8 cellular contexts compared by ENCODE assay signal in genomic region chr12:108618079-108618952, GRCh38. TPM values are rescaled to one million over a fixed set of nuclear protein-coding genes. Genes with fewer than 3 reads are reported as not detected.
A peak's percentile ranks its signal among the peaks of the same experiment; 100 is the strongest.
DNase-seq lines count a peak whose midpoint lies in the region; ATAC-seq, FAIRE-seq and TF ChIP-seq lines count a peak whose summit lies in the region.

No MANE protein-coding gene starts in this region.

- dilution Hi-C loops in keratinocyte (cut with MboI; ENCODE audit: extremely low pct_ligation_motif_present, low sequenced_read_pairs), result no loop called here

- DNase-seq in NCI-H2227 treated with DMSO at 0.1 percent for 48 hours (lab: John Stamatoyannopoulos, UW) (peak; percentile 67), WTC11 (ENCODE audit: low spot score) (peak; percentile 89), bronchial epithelial cell (ENCODE audit: low read depth) (peak; percentile 48), keratinocyte (ENCODE audit: low read depth, low spot score) (peak; percentile 53), mesenteric fat pad (ENCODE audit: low spot score) (no peak)
- peak; percentile 71 to 77 for DNase-seq in stimulated activated CD4-positive, alpha-beta T cell treated with anti-CD3 and anti-CD28 coated beads, Interleukin-1b, Interleukin-23, amount 100 ng/mL, for 4 hours (ENCODE audit: low read depth in 2 of 2)

- H3K36me3 ChIP-seq in bronchial epithelial cell (ENCODE audit: control insufficient read depth, insufficient read depth, low read length), result no peaks in the 10 kb centered on the region
- no peaks in the 10 kb centered on the region for H3K36me3 ChIP-seq in keratinocyte (ENCODE audit: control insufficient read depth in 2 of 2, extremely low read depth in 1 of 2, insufficient read depth in 2 of 2, low read length in 2 of 2)

- H3K4me2 ChIP-seq in keratinocyte (ENCODE audit: control insufficient read depth, extremely low read depth, insufficient read depth, low read depth, low read length), result no peak overlapping the region

- H3K36me3 Mint-ChIP-seq in WTC11, result no peaks in the 10 kb centered on the region

- H3K79me2 ChIP-seq in keratinocyte (ENCODE audit: control insufficient read depth, insufficient read depth, low read length), result no peaks in the 10 kb centered on the region

- CTCF ChIA-PET in WTC11 (lab: Charles Lee), result interaction anchor here (0.6 to 2.7 kb wide), 31 partner anchors 8 to 493 kb away, joined by 3 to 31 read pairs (median 4); partner anchors contain the start of genes ISCU, SART3, SELPLG and TMEM119

- peaks cover 2% of the 10 kb centered on the region for H3K4me1 ChIP-seq in keratinocyte (ENCODE audit: control insufficient read depth, extremely low read depth, insufficient read depth, low read length)

- H4K20me1 ChIP-seq in keratinocyte (ENCODE audit: control insufficient read depth, extremely low read depth, insufficient read depth, low read length), result no peaks in the 10 kb centered on the region

- H2AFZ ChIP-seq in keratinocyte (ENCODE audit: control insufficient read depth, low read length), result no peak overlapping the region

- no peaks in the 10 kb centered on the region; the same call in 1 of the 2 replicates for H3K27me3 Mint-ChIP-seq in WTC11 (ENCODE audit: low read depth)

- H3K4me3 Mint-ChIP-seq in WTC11, result no peak overlapping the region

- H3K27me3 ChIP-seq in bronchial epithelial cell (ENCODE audit: control insufficient read depth, insufficient read depth, low read length) (no peaks in the 10 kb centered on the region), keratinocyte (ENCODE audit: control insufficient read depth, extremely low read depth, insufficient read depth, low read length) (peaks cover 6% of the 10 kb centered on the region)

- no peak overlapping the region for H3K27ac ChIP-seq in keratinocyte (ENCODE audit: control insufficient read depth, insufficient read depth, low read length)

- POLR2A ChIA-PET in WTC11 (lab: Charles Lee), result interaction anchor here (0.5 to 1.2 kb wide), 3 partner anchors 48 to 208 kb away, joined by 3 to 10 read pairs (median 8); partner anchors contain the start of gene ISCU

- ATAC-seq in HG03108 (IDR thresholded peaks at IDR 0.05; ENCODE audit: unreplicated experiment) (peak; percentile 42), WTC11 (peak; percentile 88)

- TF ChIP-seq CTCF in GM12872 (IDR thresholded peaks at IDR 0.05; ENCODE audit: insufficient read depth, low read depth, low read length), result peak; percentile 91
- TF ChIP-seq CTCF in WTC11 (IDR thresholded peaks at IDR 0.05), result peak; percentile 98
- peak; percentile 91 for TF ChIP-seq CTCF in bronchial epithelial cell (IDR thresholded peaks at IDR 0.05; ENCODE audit: insufficient read depth, low read length, severe bottlenecking)
- peak; percentile 77 to 97 (median 91) for TF ChIP-seq CTCF in keratinocyte (optimal IDR thresholded peaks at IDR 0.05 in 1 of 3, IDR thresholded peaks at IDR 0.05 in 1 of 3, conservative IDR thresholded peaks at IDR 0.05 in 1 of 3; ENCODE audit: extremely low read depth in 1 of 3, insufficient read depth in 2 of 3, low read length in 3 of 3)

- FAIRE-seq in bronchial epithelial cell (lab: Jason Lieb, UNC) (no peak), keratinocyte (lab: Jason Lieb, UNC) (no peak)

- H3K4me1 Mint-ChIP-seq in WTC11, result peaks cover 38% of the 10 kb centered on the region

- H3K9me3 ChIP-seq in keratinocyte (ENCODE audit: control insufficient read depth, low read depth, low read length), result peaks cover 2% of the 10 kb centered on the region

- H3K4me3 ChIP-seq in bronchial epithelial cell (ENCODE audit: low read depth, low read length) (no peak overlapping the region), keratinocyte (ENCODE audit: control insufficient read depth in 2 of 3, extremely low read depth in 1 of 3, insufficient read depth in 2 of 3, low read depth in 1 of 3, low read length in 3 of 3) (no peak overlapping the region)

- peak overlapping the region; percentile 9 for H3K9ac ChIP-seq in keratinocyte (ENCODE audit: control insufficient read depth, extremely low read depth, insufficient read depth, low read length)

- no peak overlapping the region for H3K27ac Mint-ChIP-seq in WTC11

- peaks cover 17% of the 10 kb centered on the region for H3K9me3 Mint-ChIP-seq in WTC11

- H3K9me1 ChIP-seq in keratinocyte (ENCODE audit: control insufficient read depth, extremely low read depth, insufficient read depth, low read length), result no peaks in the 10 kb centered on the region

TF ChIP-seq in WTC11, 78 proteins besides CTCF, POLR2A, EP300 and RAD21:
- TF ChIP-seq PRRX2 (CRISPR knock-in tag; IDR thresholded peaks at IDR 0.05) (no peak), ATF3 (CRISPR knock-in tag; conservative IDR thresholded peaks at IDR 0.05) (no peak), RORB (CRISPR knock-in tag; IDR thresholded peaks at IDR 0.05) (no peak), MYBL2 (CRISPR knock-in tag; IDR thresholded peaks at IDR 0.05) (no peak), ZNF138 (CRISPR knock-in tag; conservative IDR thresholded peaks at IDR 0.05) (no peak), ETV6 (CRISPR knock-in tag; IDR thresholded peaks at IDR 0.05) (no peak), ELF4 (CRISPR knock-in tag; IDR thresholded peaks at IDR 0.05; ENCODE audit: low read depth) (no peak), ZNF263 (CRISPR knock-in tag; IDR thresholded peaks at IDR 0.05; ENCODE audit: low read depth) (no peak), FOXP4 (CRISPR knock-in tag; IDR thresholded peaks at IDR 0.05) (no peak)

RNA-seq across cellular contexts. Expression of gene SELPLG, which starts 15.4 kb away (rescaled TPM):
- total RNA-seq in WTC11 (2021), result 0.18 to 0.46 TPM (median 0.21 TPM) in 3 replicates
- under 0.01 and 0.13 TPM in 2 replicates for total RNA-seq in bronchial epithelial cell
- polyA plus RNA-seq in keratinocyte, result 0.80 to 2.2 TPM (median 0.92 TPM) in 3 replicates
- polyA plus RNA-seq in keratinocyte (2011; ENCODE audit: low read depth), result 0.46 TPM
- polyA plus RNA-seq in keratinocyte (2011; cell fraction: cytosol; rRNA removed), result 1.3 and 1.4 TPM in 2 replicates
- 5.0 and 5.9 TPM in 2 replicates for polyA plus RNA-seq in keratinocyte (2011; cell fraction: nucleus; rRNA removed)
- polyA plus RNA-seq in keratinocyte (2012; ENCODE audit: low replicate concordance), result 0.89 and 1.1 TPM in 2 replicates
- polyA minus RNA-seq in keratinocyte, result 1.1 to 2.2 TPM (median 1.7 TPM) in 3 replicates
- polyA minus RNA-seq in keratinocyte (2011; cell fraction: cytosol; rRNA and poly(A)+ RNA removed), result not detected
- polyA minus RNA-seq in keratinocyte (2011; cell fraction: nucleus; rRNA and poly(A)+ RNA removed), result 2.7 and 3.5 TPM in 2 replicates
- total RNA-seq in mesenteric fat pad, result 15.4 TPM

RNA-seq across cellular contexts. Expression of gene TMEM119, which starts 20.4 kb away (rescaled TPM):
- total RNA-seq in WTC11 (2021) (0.16 to 0.25 TPM (median 0.20 TPM) in 3 replicates), bronchial epithelial cell (0.79 TPM in 1 of 2 replicates, not detected in the other), mesenteric fat pad (13.0 TPM)
- not detected in 3 replicates for polyA plus RNA-seq in keratinocyte
- not detected for polyA plus RNA-seq in keratinocyte (2011; ENCODE audit: low read depth)
- polyA plus RNA-seq in keratinocyte (2011; cell fraction: cytosol; rRNA removed), result not detected in 2 replicates
- not detected in 2 replicates for polyA plus RNA-seq in keratinocyte (2011; cell fraction: nucleus; rRNA removed)
- polyA plus RNA-seq in keratinocyte (2012; ENCODE audit: low replicate concordance), result not detected in 2 replicates
- 0.52 TPM in 1 of 3 replicates, not detected in the others for polyA minus RNA-seq in keratinocyte
- polyA minus RNA-seq in keratinocyte (2011; cell fraction: cytosol; rRNA and poly(A)+ RNA removed), result not detected
- polyA minus RNA-seq in keratinocyte (2011; cell fraction: nucleus; rRNA and poly(A)+ RNA removed), result 0.31 TPM in 1 of 2 replicates, not detected in the other

RNA-seq across cellular contexts. Expression of gene ISCU, which starts 55.9 kb away (rescaled TPM):
- 73.8 to 85.9 TPM (median 74.2 TPM) in 3 replicates for total RNA-seq in WTC11 (2021)
- total RNA-seq in bronchial epithelial cell, result 141 and 155 TPM in 2 replicates
- polyA plus RNA-seq in keratinocyte, result 70.1 to 106 TPM (median 82.4 TPM) in 3 replicates
- 89.9 TPM for polyA plus RNA-seq in keratinocyte (2011; ENCODE audit: low read depth)
- polyA plus RNA-seq in keratinocyte (2011; cell fraction: cytosol; rRNA removed), result 86.4 and 129 TPM in 2 replicates
- polyA plus RNA-seq in keratinocyte (2011; cell fraction: nucleus; rRNA removed), result 85.0 and 98.5 TPM in 2 replicates
- polyA plus RNA-seq in keratinocyte (2012; ENCODE audit: low replicate concordance), result 69.9 and 117 TPM in 2 replicates
- polyA minus RNA-seq in keratinocyte, result 20.2 to 53.9 TPM (median 50.3 TPM) in 3 replicates
- 38.6 TPM for polyA minus RNA-seq in keratinocyte (2011; cell fraction: cytosol; rRNA and poly(A)+ RNA removed)
- polyA minus RNA-seq in keratinocyte (2011; cell fraction: nucleus; rRNA and poly(A)+ RNA removed), result 10.3 and 14.5 TPM in 2 replicates
- 156 TPM for total RNA-seq in mesenteric fat pad

RNA-seq across cellular contexts. Expression of gene SART3, which starts 57.3 kb away (rescaled TPM):
- 75.6 to 91.2 TPM (median 76.8 TPM) in 3 replicates for total RNA-seq in WTC11 (2021)
- 41.6 and 108 TPM in 2 replicates for total RNA-seq in bronchial epithelial cell
- polyA plus RNA-seq in keratinocyte, result 14.1 to 19.0 TPM (median 18.4 TPM) in 3 replicates
- polyA plus RNA-seq in keratinocyte (2011; ENCODE audit: low read depth), result 48.8 TPM
- polyA plus RNA-seq in keratinocyte (2011; cell fraction: cytosol; rRNA removed), result 10.1 and 12.8 TPM in 2 replicates
- polyA plus RNA-seq in keratinocyte (2011; cell fraction: nucleus; rRNA removed), result 35.3 and 43.8 TPM in 2 replicates
- 24.8 and 34.1 TPM in 2 replicates for polyA plus RNA-seq in keratinocyte (2012; ENCODE audit: low replicate concordance)
- 14.2 to 45.4 TPM (median 21.3 TPM) in 3 replicates for polyA minus RNA-seq in keratinocyte
- polyA minus RNA-seq in keratinocyte (2011; cell fraction: cytosol; rRNA and poly(A)+ RNA removed), result 6.3 TPM
- polyA minus RNA-seq in keratinocyte (2011; cell fraction: nucleus; rRNA and poly(A)+ RNA removed), result 37.2 and 42.9 TPM in 2 replicates
- 43.5 TPM for total RNA-seq in mesenteric fat pad

Comparison
In these comparisons a context has a peak if more than half of its experiments do, and no peak if none do; other contexts are left out.
1. RNA of gene SELPLG, which starts 15.4 kb away (total RNA-seq): 15.4 TPM in mesenteric fat pad (single experiment); 0.18 to 0.46 TPM in WTC11 and under 0.01 to 0.13 TPM in bronchial epithelial cell; every median in the first group is over 10 times any median in the second.
2. Peak in every context shown above with its lines, with median percentiles within 50 percentile points of each other: CTCF ChIP-seq.